ENCODE assay signal across 34 cellular contexts in the genomic region with DNA sequence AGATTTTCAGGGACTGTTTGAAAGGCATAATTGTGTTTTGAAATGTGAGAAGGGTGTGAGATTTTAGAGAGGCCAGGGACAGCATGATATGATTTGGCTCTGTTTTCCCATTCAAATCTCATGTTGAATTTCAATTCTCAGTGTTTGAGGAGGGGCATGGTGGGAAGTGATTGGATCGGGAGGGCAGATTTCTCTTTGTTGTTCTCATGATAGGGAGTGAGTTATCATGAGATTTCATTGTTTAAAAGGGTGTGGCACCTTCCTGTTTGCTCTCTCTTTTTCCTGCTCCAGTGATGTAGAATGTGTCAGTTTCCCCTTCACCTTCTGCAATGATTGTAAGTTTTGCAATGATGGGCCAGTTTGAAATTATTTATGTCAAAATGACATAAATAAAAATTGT.
"Had no signal": no experiment of that assay in that cellular context is flagged by ENCODE, and none has a peak within 500 bp of the region (broad histone marks: within the 10 kb centered on the region; RNA-seq: fewer than 3 reads in every experiment).

No MANE protein-coding gene starts in this region.

- DNase-seq: activated CD4-positive, alpha-beta memory T cell treated with anti-CD3 and anti-CD28 coated beads for 36 hours; activated CD4-positive, alpha-beta T cell treated with anti-CD3 and anti-CD28 coated beads for 36 hours; activated CD4-positive, alpha-beta T cell treated with anti-CD3 and anti-CD28 coated beads, Interleukin-2, amount 10 ng/mL, durations not matched to agents 24 days and 14 days; activated CD4-positive, CD25-positive, alpha-beta regulatory T cell; activated CD4-positive, CD25-positive, alpha-beta regulatory T cell treated with anti-CD3 and anti-CD28 coated beads, Interleukin-2, amount 50 U/mL, for 72 hours; activated CD8-positive, alpha-beta memory T cell treated with anti-CD3 and anti-CD28 coated beads, Interleukin-2, amount 10 ng/mL, durations not matched to agents 7 days and 5 days; activated CD8-positive, alpha-beta memory T cell treated with anti-CD3 and anti-CD28 coated beads, Interleukin-2, amount 50 U/mL, for 4 hours; activated CD8-positive, alpha-beta T cell treated with anti-CD3 and anti-CD28 coated beads, Interleukin-2, amount 10 ng/mL, durations not matched to agents 7 days and 5 days; activated naive CD4-positive, alpha-beta T cell treated with anti-CD3 and anti-CD28 coated beads for 36 hours; activated naive CD8-positive, alpha-beta T cell treated with anti-CD3 and anti-CD28 coated beads for 36 hours; activated naive CD8-positive, alpha-beta T cell treated with anti-CD3 and anti-CD28 coated beads, Interleukin-2, amount 50 U/mL, for 24 hours; activated T-cell treated with anti-CD3 and anti-CD28 coated beads, Interleukin-2, amount 50 U/mL, for 1 hour; activated T-cell treated with anti-CD3 and anti-CD28 coated beads, Interleukin-2, amount 50 U/mL, for 48 hours; adrenal gland; amygdala; aorta; body of pancreas; caudate nucleus; dorsolateral prefrontal cortex; effector memory CD4-positive, alpha-beta T cell; endodermal cell; erythroblast; foreskin keratinocyte; gastrocnemius medialis; glutamatergic neuron; heart left ventricle; hypothalamus; T1000 had no signal

- H3K27me3 ChIP-seq: adrenal gland, body of pancreas, dorsolateral prefrontal cortex, esophagus muscularis mucosa, foreskin keratinocyte, gastrocnemius medialis, heart left ventricle had no signal

- H3K36me3 ChIP-seq: adrenal gland, esophagus muscularis mucosa, gastrocnemius medialis, heart left ventricle had no signal

- H3K27ac Mint-ChIP-seq: activated CD4-positive, alpha-beta memory T cell treated with anti-CD3 and anti-CD28 coated beads for 36 hours; activated CD4-positive, alpha-beta T cell treated with anti-CD3 and anti-CD28 coated beads for 36 hours; activated CD4-positive, alpha-beta T cell treated with anti-CD3 and anti-CD28 coated beads, Interleukin-2, amount 10 ng/mL, durations not matched to agents 24 days and 14 days; activated CD8-positive, alpha-beta memory T cell treated with anti-CD3 and anti-CD28 coated beads, Interleukin-2, amount 10 ng/mL, durations not matched to agents 7 days and 5 days; activated CD8-positive, alpha-beta T cell treated with anti-CD3 and anti-CD28 coated beads, Interleukin-2, amount 10 ng/mL, durations not matched to agents 7 days and 5 days; activated naive CD4-positive, alpha-beta T cell treated with anti-CD3 and anti-CD28 coated beads for 36 hours; activated naive CD4-positive, alpha-beta T cell treated with anti-CD3 and anti-CD28 coated beads, Interleukin-2, amount 50 U/mL, for 24 hours; activated naive CD8-positive, alpha-beta T cell treated with anti-CD3 and anti-CD28 coated beads for 36 hours; activated naive CD8-positive, alpha-beta T cell treated with anti-CD3 and anti-CD28 coated beads, Interleukin-2, amount 50 U/mL, for 24 hours; activated T-helper 1 cell treated with anti-CD3 and anti-CD28 coated beads, Interleukin-12 subunit alpha, Interleukin-12 subunit beta, Interleukin-2, Interleukin-4 antibody, amounts not matched to agents 30 ng/mL and 10 ng/mL and 1 ng/mL, durations not matched to agents 14 hours and 24 hours and 36 hours; activated T-helper 2 cell treated with anti-CD3 and anti-CD28 coated beads, Interferon-gamma antibody, Interleukin-2, Interleukin-4, amounts not matched to agents 10 μg/mL and 5 μg/mL and 100 μg/mL, durations not matched to agents 14 hours and 24 hours and 36 hours; dendritic cell treated with granulocyte-macrophage colony-stimulating factor and Interleukin-4, amounts not matched to agents 40 ng/mL and 50 ng/mL, for 4 days; endodermal cell had no signal

- H3K4me1 Mint-ChIP-seq: activated CD4-positive, alpha-beta T cell treated with anti-CD3 and anti-CD28 coated beads for 36 hours; activated CD4-positive, alpha-beta T cell treated with anti-CD3 and anti-CD28 coated beads, Interleukin-2, amount 10 ng/mL, durations not matched to agents 24 days and 14 days; activated CD8-positive, alpha-beta memory T cell treated with anti-CD3 and anti-CD28 coated beads, Interleukin-2, amount 10 ng/mL, durations not matched to agents 7 days and 5 days; activated naive CD4-positive, alpha-beta T cell treated with anti-CD3 and anti-CD28 coated beads, Interleukin-2, amount 50 U/mL, for 24 hours; activated naive CD8-positive, alpha-beta T cell treated with anti-CD3 and anti-CD28 coated beads for 36 hours; activated naive CD8-positive, alpha-beta T cell treated with anti-CD3 and anti-CD28 coated beads, Interleukin-2, amount 50 U/mL, for 24 hours; endodermal cell had no signal

- H3K4me3 Mint-ChIP-seq: activated CD4-positive, alpha-beta memory T cell treated with anti-CD3 and anti-CD28 coated beads for 36 hours; activated CD4-positive, alpha-beta T cell treated with anti-CD3 and anti-CD28 coated beads for 36 hours; activated CD4-positive, alpha-beta T cell treated with anti-CD3 and anti-CD28 coated beads, Interleukin-2, amount 10 ng/mL, durations not matched to agents 24 days and 14 days; activated CD8-positive, alpha-beta memory T cell treated with anti-CD3 and anti-CD28 coated beads, Interleukin-2, amount 10 ng/mL, durations not matched to agents 7 days and 5 days; activated CD8-positive, alpha-beta T cell treated with anti-CD3 and anti-CD28 coated beads, Interleukin-2, amount 10 ng/mL, durations not matched to agents 7 days and 5 days; activated naive CD4-positive, alpha-beta T cell treated with anti-CD3 and anti-CD28 coated beads for 36 hours; activated naive CD4-positive, alpha-beta T cell treated with anti-CD3 and anti-CD28 coated beads, Interleukin-2, amount 50 U/mL, for 24 hours; activated naive CD8-positive, alpha-beta T cell treated with anti-CD3 and anti-CD28 coated beads for 36 hours; activated naive CD8-positive, alpha-beta T cell treated with anti-CD3 and anti-CD28 coated beads, Interleukin-2, amount 50 U/mL, for 24 hours; activated T-helper 1 cell treated with anti-CD3 and anti-CD28 coated beads, Interleukin-12 subunit alpha, Interleukin-12 subunit beta, Interleukin-2, Interleukin-4 antibody, amounts not matched to agents 30 ng/mL and 10 ng/mL and 1 ng/mL, durations not matched to agents 14 hours and 24 hours and 36 hours; dendritic cell treated with granulocyte-macrophage colony-stimulating factor and Interleukin-4, amounts not matched to agents 40 ng/mL and 50 ng/mL, for 4 days; endodermal cell had no signal

- H3K4me1 ChIP-seq: adrenal gland, body of pancreas, esophagus muscularis mucosa, foreskin keratinocyte, gastrocnemius medialis, heart left ventricle had no signal

- H3K4me3 ChIP-seq: adrenal gland, body of pancreas, coronary artery, dorsolateral prefrontal cortex, esophagus muscularis mucosa, gastrocnemius medialis, heart left ventricle had no signal

- H3K36me3 Mint-ChIP-seq: activated CD4-positive, alpha-beta memory T cell treated with anti-CD3 and anti-CD28 coated beads for 36 hours; activated CD8-positive, alpha-beta memory T cell treated with anti-CD3 and anti-CD28 coated beads, Interleukin-2, amount 10 ng/mL, durations not matched to agents 7 days and 5 days; activated naive CD4-positive, alpha-beta T cell treated with anti-CD3 and anti-CD28 coated beads, Interleukin-2, amount 50 U/mL, for 24 hours; activated naive CD8-positive, alpha-beta T cell treated with anti-CD3 and anti-CD28 coated beads for 36 hours had no signal

- H3K27me3 Mint-ChIP-seq: activated CD4-positive, alpha-beta memory T cell treated with anti-CD3 and anti-CD28 coated beads for 36 hours; activated CD4-positive, alpha-beta T cell treated with anti-CD3 and anti-CD28 coated beads for 36 hours; activated CD4-positive, alpha-beta T cell treated with anti-CD3 and anti-CD28 coated beads, Interleukin-2, amount 10 ng/mL, durations not matched to agents 24 days and 14 days; activated CD8-positive, alpha-beta memory T cell treated with anti-CD3 and anti-CD28 coated beads, Interleukin-2, amount 10 ng/mL, durations not matched to agents 7 days and 5 days; activated naive CD4-positive, alpha-beta T cell treated with anti-CD3 and anti-CD28 coated beads, Interleukin-2, amount 50 U/mL, for 24 hours; activated naive CD8-positive, alpha-beta T cell treated with anti-CD3 and anti-CD28 coated beads for 36 hours; activated naive CD8-positive, alpha-beta T cell treated with anti-CD3 and anti-CD28 coated beads, Interleukin-2, amount 50 U/mL, for 24 hours; dendritic cell treated with granulocyte-macrophage colony-stimulating factor and Interleukin-4, amounts not matched to agents 40 ng/mL and 50 ng/mL, for 4 days had no signal

- H3K9me3 Mint-ChIP-seq: activated CD4-positive, alpha-beta T cell treated with anti-CD3 and anti-CD28 coated beads, Interleukin-2, amount 10 ng/mL, durations not matched to agents 24 days and 14 days had no signal

- H3K9me3 ChIP-seq: adrenal gland, body of pancreas, gastrocnemius medialis had no signal

- ATAC-seq: activated CD4-positive, alpha-beta T cell treated with anti-CD3 and anti-CD28 coated beads for 36 hours; activated CD8-positive, alpha-beta memory T cell treated with anti-CD3 and anti-CD28 coated beads, Interleukin-2, amount 10 ng/mL, durations not matched to agents 7 days and 5 days; activated CD8-positive, alpha-beta T cell treated with anti-CD3 and anti-CD28 coated beads, Interleukin-2, amount 10 ng/mL, durations not matched to agents 7 days and 5 days; activated naive CD8-positive, alpha-beta T cell treated with anti-CD3 and anti-CD28 coated beads, Interleukin-2, amount 50 U/mL, for 24 hours; body of pancreas; foreskin keratinocyte; gastrocnemius medialis; heart left ventricle had no signal
